In the genomic region with DNA sequence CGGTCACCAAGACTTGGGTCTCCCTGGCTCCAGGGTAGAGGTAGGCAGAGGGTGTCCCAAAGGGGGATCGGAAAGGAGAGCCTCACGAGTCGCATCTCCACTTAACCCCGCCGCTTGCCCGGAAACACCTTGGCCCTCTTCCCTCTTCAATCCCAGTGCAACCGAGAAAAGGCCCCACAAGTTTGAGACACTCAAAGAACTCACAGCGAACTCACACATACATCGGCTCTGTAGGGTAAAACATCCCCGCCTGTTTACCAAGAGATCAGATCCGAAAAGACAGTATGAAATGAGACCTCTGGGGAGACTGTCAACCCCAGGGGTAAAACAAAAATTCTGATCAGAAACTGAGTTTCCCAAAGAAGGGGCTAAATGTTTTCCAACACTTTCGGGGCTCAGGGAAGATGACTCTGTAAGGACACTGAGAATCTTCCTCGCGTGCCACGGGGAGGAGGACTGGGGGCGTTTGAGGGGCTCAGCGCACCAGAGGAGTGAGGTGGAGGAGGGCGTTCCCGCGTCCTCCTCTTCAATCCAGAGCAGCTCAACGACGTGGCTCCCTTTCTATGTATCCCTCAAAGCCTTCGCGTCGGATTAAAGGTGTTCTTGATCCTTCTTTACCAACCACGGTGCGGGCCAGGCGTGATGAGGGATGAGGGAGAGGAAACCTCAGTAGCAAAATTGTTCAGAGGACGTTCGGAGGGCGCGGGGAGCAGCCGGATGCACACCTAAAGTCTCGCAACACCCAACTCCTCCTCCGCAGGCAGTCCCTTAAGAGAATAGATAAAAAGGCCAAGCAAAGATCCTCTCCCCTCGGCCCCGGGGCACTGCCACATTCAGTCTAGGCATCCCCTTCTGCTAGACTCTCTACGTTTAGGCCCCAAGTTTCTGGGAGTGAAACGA, we compare ENCODE assay signal across 16 cellular contexts. TPM values are rescaled to one million over a fixed set of nuclear protein-coding genes. Genes with fewer than 3 reads are reported as not detected.
DNase-seq lines count a peak whose midpoint lies in the region; ATAC-seq and TF ChIP-seq lines count a peak whose summit lies in the region.
"Had no signal": no experiment of that assay in that cellular context is flagged by ENCODE, and none has a peak within 500 bp of the region (broad histone marks: within the 10 kb centered on the region; RNA-seq: fewer than 3 reads in every experiment).

No MANE protein-coding gene starts in this region.

- H3K4me1 ChIP-seq in adipocyte (ENCODE audit: control insufficient read depth, insufficient read depth, low read length) (peaks cover 26% of the 10 kb centered on the region), foreskin keratinocyte (peaks cover 11% of the 10 kb centered on the region), psoas muscle (peaks cover 5% of the 10 kb centered on the region)

- DNase-seq in GM13976 (ENCODE audit: low spot score) (peak; percentile 35), adipocyte (ENCODE audit: low read depth) (peak; percentile 54), foreskin keratinocyte (peak; percentile 11 to 19), psoas muscle (no peak), NCI-H526 (lab: John Stamatoyannopoulos, UW) (no peak), mucosa of gallbladder (ENCODE audit: low spot score) (no peak)
- DNase-seq in activated naive CD4-positive, alpha-beta T cell treated with Interleukin-2 at 50 U/mL for 16 hours: no peak
- DNase-seq: amygdala; CD4-positive, CD25-positive, alpha-beta regulatory T cell; NCI-H1048; NCI-H526 treated with DMSO at 0.1 percent for 48 hours; stimulated activated CD4-positive, alpha-beta T cell treated with anti-CD3 and anti-CD28 coated beads, Interleukin-2, amount 100 ng/mL, for 48 hours; stimulated activated naive CD4-positive, alpha-beta T cell treated with Interleukin-2 at 50 U/mL for 16 hours had no signal

- intact Hi-C loops in psoas muscle (cut with DNase I): loop anchor here (2.0 to 10.0 kb wide), 6 partner anchors 239 to 1011 kb away; no protein-coding TSS in a partner anchor

- H3K27me3 ChIP-seq in adipocyte (replicated peaks; ENCODE audit: control insufficient read depth, insufficient read depth, low read length) (no peaks in the 10 kb centered on the region), foreskin keratinocyte (no peaks in the 10 kb centered on the region), psoas muscle (ENCODE audit: insufficient read depth in 3 of 3, low read length in 2 of 3) (peaks cover 0 to 13% (median 2%) of the 10 kb centered on the region in 3 donors)
- H3K27me3 ChIP-seq: pancreas had no signal

- H3K27ac ChIP-seq in foreskin keratinocyte: no peak overlapping the region
- no peak overlapping the region for H3K27ac ChIP-seq in psoas muscle
- H3K27ac ChIP-seq: pancreas, VCaP had no signal

- H3K36me3 ChIP-seq in adipocyte (ENCODE audit: control insufficient read depth, insufficient read depth, low read length, severe bottlenecking) (peaks cover 3% of the 10 kb centered on the region), psoas muscle (ENCODE audit: insufficient read depth in 1 of 2, low read depth in 1 of 2) (no peaks in the 10 kb centered on the region)
- H3K36me3 ChIP-seq: pancreas had no signal

- in situ Hi-C loops in GM13976 (cut with MboI; ENCODE audit: low sequenced_read_pairs, unreplicated experiment): loop anchor here (10.0 to 25.0 kb wide), 2 partner anchors 241 to 779 kb away; no protein-coding TSS in a partner anchor

- H3K4me3 ChIP-seq in adipocyte (ENCODE audit: low read length) (peak overlapping the region; percentile 73), psoas muscle (peak overlapping the region; percentile 65)

- TF ChIP-seq CTCF in GM13976 (IDR thresholded peaks at IDR 0.05; ENCODE audit: borderline replicate concordance, control extremely low read depth, extremely low read depth, insufficient read depth, missing control alignments) (no peak), foreskin keratinocyte (conservative IDR thresholded peaks at IDR 0.05) (no peak), psoas muscle (IDR thresholded peaks at IDR 0.05) (no peak)

- no peaks in the 10 kb centered on the region for H3K9me3 ChIP-seq in adipocyte (ENCODE audit: control insufficient read depth, low read length)
- no peaks in the 10 kb centered on the region for H3K9me3 ChIP-seq in psoas muscle
- H3K9me3 ChIP-seq: pancreas had no signal

- 70 to 74% (median 71%) methylated on average over 40 of the region's 40 CpGs for WGBS in psoas muscle, 3 donors

- ATAC-seq in foreskin keratinocyte (no peak), psoas muscle (no peak), HG03520 (IDR thresholded peaks at IDR 0.05; ENCODE audit: unreplicated experiment) (no peak)
- ATAC-seq: pancreas had no signal

- H3K9ac ChIP-seq in adipocyte (ENCODE audit: low read length): peak overlapping the region; percentile 54

RNA-seq across cellular contexts. Expression of a gene that starts 3.7 kb away (rescaled TPM):
- total RNA-seq in foreskin keratinocyte (13.5 and 19.6 TPM in 2 replicates), psoas muscle (1 to 10 TPM in 3 of 4 donors, under 1 TPM in 1; 0.59 to 6.2 (median 2.0) TPM), mucosa of gallbladder (13.7 TPM)
- polyA plus RNA-seq in foreskin keratinocyte (4.0 and 4.9 TPM in 2 replicates), psoas muscle (1 to 10 TPM in 1 of 3 donors, under 1 TPM in 2; 0.43 to 2.3 (median 0.44) TPM)
- total RNA-seq: CD4-positive, CD25-positive, alpha-beta regulatory T cell had no signal
- polyA plus RNA-seq: CD4-positive, CD25-positive, alpha-beta regulatory T cell had no signal

Comparison
In these comparisons a context has a peak if more than half of its experiments do, and no peak if none do; other contexts are left out.
1. DNase-seq: peak in GM13976 (single experiment), adipocyte (single experiment) and foreskin keratinocyte (2 of 2); none in psoas muscle (0 of 2), NCI-H526 (0 of 2), mucosa of gallbladder (single experiment) and activated naive CD4-positive, alpha-beta T cell treated with Interleukin-2 at 50 U/mL for 16 hours (single experiment).